Comparison of ENCODE assay signal across 1 cellular context in the genomic region with DNA sequence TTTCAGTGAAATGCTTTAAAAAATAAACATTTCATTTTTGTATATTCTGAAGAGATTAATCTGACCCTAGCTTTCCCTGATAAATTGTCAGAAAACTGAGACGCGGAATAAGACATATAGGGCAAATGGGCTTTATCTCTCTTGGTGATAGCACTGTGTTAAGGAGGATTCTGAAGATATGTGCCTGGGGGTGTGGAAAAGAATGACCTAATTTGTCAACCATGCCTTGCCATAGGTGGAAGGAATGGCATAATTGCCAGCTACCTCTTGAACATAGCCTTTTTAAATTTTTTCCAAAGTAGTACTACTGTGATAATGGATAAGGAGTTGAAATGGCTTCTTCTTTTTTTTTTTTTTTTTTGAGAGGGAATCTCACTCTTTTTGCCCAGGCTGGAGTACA.
TF ChIP-seq lines count a peak whose summit lies in the region.

No MANE protein-coding gene starts in this region.

TF ChIP-seq in GM23338, 12 proteins besides CTCF, POLR2A, EP300 and RAD21 (continued from another document):
- TF ChIP-seq, protein P1, sequence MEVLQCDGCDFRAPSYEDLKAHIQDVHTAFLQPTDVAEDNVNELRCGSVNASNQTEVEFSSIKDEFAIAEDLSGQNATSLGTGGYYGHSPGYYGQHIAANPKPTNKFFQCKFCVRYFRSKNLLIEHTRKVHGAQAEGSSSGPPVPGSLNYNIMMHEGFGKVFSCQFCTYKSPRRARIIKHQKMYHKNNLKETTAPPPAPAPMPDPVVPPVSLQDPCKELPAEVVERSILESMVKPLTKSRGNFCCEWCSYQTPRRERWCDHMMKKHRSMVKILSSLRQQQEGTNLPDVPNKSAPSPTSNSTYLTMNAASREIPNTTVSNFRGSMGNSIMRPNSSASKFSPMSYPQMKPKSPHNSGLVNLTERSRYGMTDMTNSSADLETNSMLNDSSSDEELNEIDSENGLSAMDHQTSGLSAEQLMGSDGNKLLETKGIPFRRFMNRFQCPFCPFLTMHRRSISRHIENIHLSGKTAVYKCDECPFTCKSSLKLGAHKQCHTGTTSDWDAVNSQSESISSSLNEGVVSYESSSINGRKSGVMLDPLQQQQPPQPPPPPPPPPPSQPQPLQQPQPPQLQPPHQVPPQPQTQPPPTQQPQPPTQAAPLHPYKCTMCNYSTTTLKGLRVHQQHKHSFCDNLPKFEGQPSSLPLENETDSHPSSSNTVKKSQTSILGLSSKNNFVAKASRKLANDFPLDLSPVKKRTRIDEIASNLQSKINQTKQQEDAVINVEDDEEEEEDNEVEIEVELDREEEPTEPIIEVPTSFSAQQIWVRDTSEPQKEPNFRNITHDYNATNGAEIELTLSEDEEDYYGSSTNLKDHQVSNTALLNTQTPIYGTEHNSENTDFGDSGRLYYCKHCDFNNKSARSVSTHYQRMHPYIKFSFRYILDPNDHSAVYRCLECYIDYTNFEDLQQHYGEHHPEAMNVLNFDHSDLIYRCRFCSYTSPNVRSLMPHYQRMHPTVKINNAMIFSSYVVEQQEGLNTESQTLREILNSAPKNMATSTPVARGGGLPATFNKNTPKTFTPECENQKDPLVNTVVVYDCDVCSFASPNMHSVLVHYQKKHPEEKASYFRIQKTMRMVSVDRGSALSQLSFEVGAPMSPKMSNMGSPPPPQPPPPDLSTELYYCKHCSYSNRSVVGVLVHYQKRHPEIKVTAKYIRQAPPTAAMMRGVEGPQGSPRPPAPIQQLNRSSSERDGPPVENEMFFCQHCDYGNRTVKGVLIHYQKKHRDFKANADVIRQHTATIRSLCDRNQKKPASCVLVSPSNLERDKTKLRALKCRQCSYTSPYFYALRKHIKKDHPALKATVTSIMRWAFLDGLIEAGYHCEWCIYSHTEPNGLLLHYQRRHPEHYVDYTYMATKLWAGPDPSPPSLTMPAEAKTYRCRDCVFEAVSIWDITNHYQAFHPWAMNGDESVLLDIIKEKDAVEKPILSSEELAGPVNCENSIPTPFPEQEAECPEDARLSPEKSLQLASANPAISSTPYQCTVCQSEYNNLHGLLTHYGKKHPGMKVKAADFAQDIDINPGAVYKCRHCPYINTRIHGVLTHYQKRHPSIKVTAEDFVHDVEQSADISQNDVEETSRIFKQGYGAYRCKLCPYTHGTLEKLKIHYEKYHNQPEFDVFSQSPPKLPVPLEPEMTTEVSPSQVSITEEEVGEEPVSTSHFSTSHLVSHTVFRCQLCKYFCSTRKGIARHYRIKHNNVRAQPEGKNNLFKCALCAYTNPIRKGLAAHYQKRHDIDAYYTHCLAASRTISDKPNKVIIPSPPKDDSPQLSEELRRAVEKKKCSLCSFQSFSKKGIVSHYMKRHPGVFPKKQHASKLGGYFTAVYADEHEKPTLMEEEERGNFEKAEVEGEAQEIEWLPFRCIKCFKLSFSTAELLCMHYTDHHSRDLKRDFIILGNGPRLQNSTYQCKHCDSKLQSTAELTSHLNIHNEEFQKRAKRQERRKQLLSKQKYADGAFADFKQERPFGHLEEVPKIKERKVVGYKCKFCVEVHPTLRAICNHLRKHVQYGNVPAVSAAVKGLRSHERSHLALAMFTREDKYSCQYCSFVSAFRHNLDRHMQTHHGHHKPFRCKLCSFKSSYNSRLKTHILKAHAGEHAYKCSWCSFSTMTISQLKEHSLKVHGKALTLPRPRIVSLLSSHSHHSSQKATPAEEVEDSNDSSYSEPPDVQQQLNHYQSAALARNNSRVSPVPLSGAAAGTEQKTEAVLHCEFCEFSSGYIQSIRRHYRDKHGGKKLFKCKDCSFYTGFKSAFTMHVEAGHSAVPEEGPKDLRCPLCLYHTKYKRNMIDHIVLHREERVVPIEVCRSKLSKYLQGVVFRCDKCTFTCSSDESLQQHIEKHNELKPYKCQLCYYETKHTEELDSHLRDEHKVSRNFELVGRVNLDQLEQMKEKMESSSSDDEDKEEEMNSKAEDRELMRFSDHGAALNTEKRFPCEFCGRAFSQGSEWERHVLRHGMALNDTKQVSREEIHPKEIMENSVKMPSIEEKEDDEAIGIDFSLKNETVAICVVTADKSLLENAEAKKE (CRISPR knock-in tag; IDR thresholded peaks at IDR 0.05) = no peak
- TF ChIP-seq NANOG (IDR thresholded peaks at IDR 0.05; ENCODE audit: borderline replicate concordance) (no peak), STAT1 (IDR thresholded peaks at IDR 0.05; ENCODE audit: unreplicated experiment) (no peak), EZH2 (IDR thresholded peaks at IDR 0.05; ENCODE audit: low read depth, unreplicated experiment) (no peak), CREB1 (CRISPR knock-in tag; IDR thresholded peaks at IDR 0.05; ENCODE audit: low read depth) (no peak)
